22 cellular contexts compared by ENCODE assay signal in the genomic region with DNA sequence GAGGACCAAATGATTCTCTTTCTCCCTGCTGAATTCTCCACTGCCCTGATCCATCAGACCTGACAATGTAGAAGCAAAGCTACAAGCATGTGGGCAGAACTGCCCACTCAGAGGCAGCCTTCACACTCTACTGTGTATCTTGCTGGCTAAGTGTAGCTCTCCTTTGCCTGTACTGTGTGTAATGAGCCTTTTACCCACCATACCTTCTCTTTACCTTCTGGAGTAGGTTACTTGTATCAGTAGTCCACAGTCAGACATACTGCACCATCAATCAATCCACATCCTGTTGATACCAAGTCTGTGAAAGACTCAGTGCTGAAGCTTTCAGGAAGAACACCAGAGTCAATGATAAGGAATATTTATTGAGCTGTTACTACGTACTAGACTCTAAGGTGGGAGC.
DNase-seq lines count a peak whose midpoint lies in the region; ATAC-seq and TF ChIP-seq lines count a peak whose summit lies in the region.
"Had no signal": no experiment of that assay in that cellular context is flagged by ENCODE, and none has a peak within 500 bp of the region (broad histone marks: within the 10 kb centered on the region; RNA-seq: fewer than 3 reads in every experiment).

No MANE protein-coding gene starts in this region.

- no peak for ATAC-seq in activated CD8-positive, alpha-beta T cell treated with anti-CD3 and anti-CD28 coated beads, Interleukin-2, amount 10 ng/mL, durations not matched to agents 7 days and 5 days
- ATAC-seq in activated CD8-positive, alpha-beta T cell treated with anti-CD3 and anti-CD28 coated beads for 36 hours, result no peak
- peak; percentile 34 for ATAC-seq in CD8-positive, alpha-beta T cell
- ATAC-seq in T-cell (replicated peaks in 1 of 4), result peak; percentile 65 to 86 (median 84)
- ATAC-seq in naive thymus-derived CD8-positive, alpha-beta T cell, result peak; percentile 37 to 65
- ATAC-seq in WTC11, result no peak
- no peak for ATAC-seq in GM21576 (IDR thresholded peaks at IDR 0.05; ENCODE audit: unreplicated experiment)
- ATAC-seq: PC-3 had no signal

- H3K27ac Mint-ChIP-seq in activated CD8-positive, alpha-beta T cell treated with anti-CD3 and anti-CD28 coated beads, Interleukin-2, amount 10 ng/mL, durations not matched to agents 7 days and 5 days, result peak overlapping the region; percentile 18
- no peak overlapping the region for H3K27ac Mint-ChIP-seq in activated CD8-positive, alpha-beta T cell treated with anti-CD3 and anti-CD28 coated beads for 36 hours
- peak overlapping the region; percentile 19 for H3K27ac Mint-ChIP-seq in CD8-positive, alpha-beta T cell
- H3K27ac Mint-ChIP-seq in T-cell (peak overlapping the region; percentile 7 to 69), WTC11 (no peak overlapping the region)
- H3K27ac Mint-ChIP-seq in naive thymus-derived CD8-positive, alpha-beta T cell, result peak overlapping the region in 5 of 10 donors; percentile 15 to 47 (median 28)

- peaks cover 11% of the 10 kb centered on the region for H3K4me1 Mint-ChIP-seq in activated CD8-positive, alpha-beta T cell treated with anti-CD3 and anti-CD28 coated beads, Interleukin-2, amount 10 ng/mL, durations not matched to agents 7 days and 5 days (ENCODE audit: low read depth)
- H3K4me1 Mint-ChIP-seq in activated CD8-positive, alpha-beta T cell treated with anti-CD3 and anti-CD28 coated beads for 36 hours (ENCODE audit: low read depth), result peaks cover 11% of the 10 kb centered on the region
- H3K4me1 Mint-ChIP-seq in CD8-positive, alpha-beta T cell (ENCODE audit: low read depth), result peaks cover 11% of the 10 kb centered on the region
- H3K4me1 Mint-ChIP-seq in T-cell (peaks cover 15 to 24% (median 16%) of the 10 kb centered on the region in 3 donors), WTC11 (no peaks in the 10 kb centered on the region)
- peaks cover 0 to 25% (median 14%) of the 10 kb centered on the region in 4 donors for H3K4me1 Mint-ChIP-seq in naive thymus-derived CD8-positive, alpha-beta T cell

- no peak for TF ChIP-seq CTCF in activated CD8-positive, alpha-beta T cell treated with anti-CD3 and anti-CD28 coated beads for 36 hours (IDR thresholded peaks at IDR 0.05)
- TF ChIP-seq CTCF in CD8-positive, alpha-beta T cell (IDR thresholded peaks at IDR 0.05), result no peak
- TF ChIP-seq CTCF in GM13976 (IDR thresholded peaks at IDR 0.05; ENCODE audit: borderline replicate concordance, control extremely low read depth, extremely low read depth, insufficient read depth, missing control alignments), result no peak
- no peak for TF ChIP-seq CTCF in WTC11 (IDR thresholded peaks at IDR 0.05)

- POLR2A ChIA-PET in activated CD8-positive, alpha-beta T cell treated with anti-CD3 and anti-CD28 coated beads, Interleukin-2, amount 10 ng/mL, durations not matched to agents 7 days and 5 days (lab: Charles Lee), result no interaction called here
- POLR2A ChIA-PET in activated CD8-positive, alpha-beta T cell treated with anti-CD3 and anti-CD28 coated beads for 36 hours (lab: Charles Lee), result no interaction called here
- POLR2A ChIA-PET in CD8-positive, alpha-beta T cell (lab: Charles Lee), result interaction anchor here (1.2 to 1.6 kb wide), 2 partner anchors 9 to 23 kb away, joined by 4 to 5 read pairs; no protein-coding TSS in a partner anchor
- POLR2A ChIA-PET in T-cell (lab: Charles Lee) (interaction anchor here in 1 of 2 donors (0.5 kb wide), 1 partner anchor 631 kb away, joined by 3 read pairs; no protein-coding TSS in a partner anchor), WTC11 (lab: Charles Lee) (no interaction called here)
- POLR2A ChIA-PET in naive thymus-derived CD8-positive, alpha-beta T cell (lab: Charles Lee), result interaction anchor here (1.1 kb wide), 1 partner anchor 520 kb away, joined by 4 read pairs; no protein-coding TSS in a partner anchor

- no peaks in the 10 kb centered on the region for H3K9me3 ChIP-seq in CD8-positive, alpha-beta T cell (ENCODE audit: low read length)
- H3K9me3 ChIP-seq: HAP-1 had no signal

- CTCF ChIA-PET in activated CD8-positive, alpha-beta T cell treated with anti-CD3 and anti-CD28 coated beads, Interleukin-2, amount 10 ng/mL, durations not matched to agents 7 days and 5 days (lab: Charles Lee), result interaction anchor here (1.1 kb wide), 1 partner anchor 68 kb away, joined by 3 read pairs; no protein-coding TSS in a partner anchor
- CTCF ChIA-PET in activated CD8-positive, alpha-beta T cell treated with anti-CD3 and anti-CD28 coated beads for 36 hours (lab: Charles Lee), result interaction anchor here (1.2 kb wide), 1 partner anchor 16 kb away, joined by 3 read pairs; no protein-coding TSS in a partner anchor
- CTCF ChIA-PET in CD8-positive, alpha-beta T cell (lab: Charles Lee), result interaction anchor here (1.0 to 1.2 kb wide), 3 partner anchors 87 to 637 kb away, joined by 3 read pairs; no protein-coding TSS in a partner anchor
- CTCF ChIA-PET in T-cell (lab: Charles Lee) (interaction anchor here (0.6 to 0.7 kb wide), 2 partner anchors 14 to 59 kb away, joined by 3 read pairs; no protein-coding TSS in a partner anchor), WTC11 (lab: Charles Lee) (no interaction called here)

- DNase-seq in activated CD8-positive, alpha-beta T cell treated with anti-CD3 and anti-CD28 coated beads, Interleukin-2, amount 10 ng/mL, durations not matched to agents 7 days and 5 days, result no peak
- DNase-seq in activated CD8-positive, alpha-beta T cell treated with anti-CD3 and anti-CD28 coated beads for 36 hours, result no peak
- DNase-seq in CD8-positive, alpha-beta T cell, result no peak
- no peak for DNase-seq in T-cell
- peak in 1 of 10 donors; percentile 15 for DNase-seq in naive thymus-derived CD8-positive, alpha-beta T cell
- no peak for DNase-seq in GM13976 (ENCODE audit: low spot score)
- no peak for DNase-seq in WTC11 (ENCODE audit: low spot score)
- DNase-seq: BE2C, DMS53, NCI-H1417, NCI-H187, NCI-H2107, NCI-H2227 treated with DMSO at 0.1 percent for 48 hours, NCI-H524, NCI-H82, PC-3, SHP77 treated with DMSO at 0.1 percent for 48 hours had no signal

- no peaks in the 10 kb centered on the region for H3K4me1 ChIP-seq in CD8-positive, alpha-beta T cell (ENCODE audit: insufficient read depth, low read length)
- H3K4me1 ChIP-seq: BE2C, HAP-1 had no signal

- intact Hi-C loops in activated CD8-positive, alpha-beta T cell treated with anti-CD3 and anti-CD28 coated beads for 36 hours (cut with micrococcal nuclease), result no loop called here
- intact Hi-C loops in CD8-positive, alpha-beta T cell (cut with DNase I, micrococcal nuclease), result loop anchor here in 1 of 2 experiments (5.0 to 10.0 kb wide), 2 partner anchors 53 to 636 kb away; no protein-coding TSS in a partner anchor

- in situ Hi-C loops in GM13976 (cut with MboI; ENCODE audit: low sequenced_read_pairs, unreplicated experiment), result no loop called here

- H3K4me3 ChIP-seq in CD8-positive, alpha-beta T cell (ENCODE audit: low read depth, low read length), result no peak overlapping the region
- H3K4me3 ChIP-seq: HAP-1 had no signal

- H3K27me3 ChIP-seq in CD8-positive, alpha-beta T cell (ENCODE audit: insufficient read depth, low read length), result no peaks in the 10 kb centered on the region
- H3K27me3 ChIP-seq: BE2C had no signal

- no peak overlapping the region for H3K4me3 Mint-ChIP-seq in activated CD8-positive, alpha-beta T cell treated with anti-CD3 and anti-CD28 coated beads, Interleukin-2, amount 10 ng/mL, durations not matched to agents 7 days and 5 days
- H3K4me3 Mint-ChIP-seq in activated CD8-positive, alpha-beta T cell treated with anti-CD3 and anti-CD28 coated beads for 36 hours, result no peak overlapping the region
- no peak overlapping the region for H3K4me3 Mint-ChIP-seq in CD8-positive, alpha-beta T cell
- H3K4me3 Mint-ChIP-seq in T-cell, result no peak overlapping the region
- H3K4me3 Mint-ChIP-seq in naive thymus-derived CD8-positive, alpha-beta T cell, result peak overlapping the region in 1 of 10 donors; percentile 25
- no peak overlapping the region for H3K4me3 Mint-ChIP-seq in WTC11

- no peaks in the 10 kb centered on the region for H3K9me3 Mint-ChIP-seq in activated CD8-positive, alpha-beta T cell treated with anti-CD3 and anti-CD28 coated beads, Interleukin-2, amount 10 ng/mL, durations not matched to agents 7 days and 5 days (ENCODE audit: insufficient read depth)
- H3K9me3 Mint-ChIP-seq in activated CD8-positive, alpha-beta T cell treated with anti-CD3 and anti-CD28 coated beads for 36 hours, result peaks cover 11% of the 10 kb centered on the region
- no peaks in the 10 kb centered on the region for H3K9me3 Mint-ChIP-seq in CD8-positive, alpha-beta T cell
- H3K9me3 Mint-ChIP-seq in T-cell, result peaks cover 0 to 8% (median 0%) of the 10 kb centered on the region in 3 donors
- H3K9me3 Mint-ChIP-seq in naive thymus-derived CD8-positive, alpha-beta T cell, result peaks cover 0 to 7% (median 0%) of the 10 kb centered on the region in 9 donors
- H3K9me3 Mint-ChIP-seq in WTC11, result peaks cover 7% of the 10 kb centered on the region; the same call in 1 of the 2 replicates

- no peak overlapping the region for H3K27ac ChIP-seq in CD8-positive, alpha-beta T cell (ENCODE audit: low read depth, low read length)
- H3K27ac ChIP-seq: HL-60, KMS-11 had no signal

- H3K36me3 Mint-ChIP-seq in activated CD8-positive, alpha-beta T cell treated with anti-CD3 and anti-CD28 coated beads, Interleukin-2, amount 10 ng/mL, durations not matched to agents 7 days and 5 days (ENCODE audit: low read depth), result no peaks in the 10 kb centered on the region
- no peaks in the 10 kb centered on the region for H3K36me3 Mint-ChIP-seq in activated CD8-positive, alpha-beta T cell treated with anti-CD3 and anti-CD28 coated beads for 36 hours (ENCODE audit: low read depth)
- no peaks in the 10 kb centered on the region for H3K36me3 Mint-ChIP-seq in CD8-positive, alpha-beta T cell
- H3K36me3 Mint-ChIP-seq in T-cell (no peaks in the 10 kb centered on the region), WTC11 (no peaks in the 10 kb centered on the region)
- H3K36me3 Mint-ChIP-seq in naive thymus-derived CD8-positive, alpha-beta T cell, result peaks cover 0 to 2% (median 0%) of the 10 kb centered on the region in 3 donors
- H3K36me3 Mint-ChIP-seq: CD4-positive, alpha-beta memory T cell had no signal

- no peaks in the 10 kb centered on the region for H3K27me3 Mint-ChIP-seq in activated CD8-positive, alpha-beta T cell treated with anti-CD3 and anti-CD28 coated beads, Interleukin-2, amount 10 ng/mL, durations not matched to agents 7 days and 5 days (ENCODE audit: low read depth)
- H3K27me3 Mint-ChIP-seq in activated CD8-positive, alpha-beta T cell treated with anti-CD3 and anti-CD28 coated beads for 36 hours, result no peaks in the 10 kb centered on the region
- H3K27me3 Mint-ChIP-seq in CD8-positive, alpha-beta T cell (ENCODE audit: low read depth), result no peaks in the 10 kb centered on the region
- H3K27me3 Mint-ChIP-seq in T-cell (no peaks in the 10 kb centered on the region), WTC11 (ENCODE audit: low read depth) (no peaks in the 10 kb centered on the region)
- H3K27me3 Mint-ChIP-seq in naive thymus-derived CD8-positive, alpha-beta T cell, result no peaks in the 10 kb centered on the region
- H3K27me3 Mint-ChIP-seq: CD4-positive, alpha-beta memory T cell had no signal

- no peaks in the 10 kb centered on the region for H3K36me3 ChIP-seq in CD8-positive, alpha-beta T cell (ENCODE audit: insufficient read depth, low read length)
- H3K36me3 ChIP-seq: BE2C, HAP-1 had no signal

TF ChIP-seq in WTC11, 78 proteins besides CTCF, POLR2A, EP300 and RAD21:
- no peak for TF ChIP-seq ZNF423 (CRISPR knock-in tag; IDR thresholded peaks at IDR 0.05)

Comparison
In these comparisons a context has a peak if more than half of its experiments do, and no peak if none do; other contexts are left out.
1. H3K27ac Mint-ChIP-seq: peak in activated CD8-positive, alpha-beta T cell treated with anti-CD3 and anti-CD28 coated beads, Interleukin-2, amount 10 ng/mL, durations not matched to agents 7 days and 5 days (single experiment), CD8-positive, alpha-beta T cell (single experiment) and T-cell (2 of 2); none in activated CD8-positive, alpha-beta T cell treated with anti-CD3 and anti-CD28 coated beads for 36 hours (single experiment) and WTC11 (single experiment).
2. ATAC-seq: peak in CD8-positive, alpha-beta T cell (single experiment), T-cell (4 of 4) and naive thymus-derived CD8-positive, alpha-beta T cell (2 of 2); none in activated CD8-positive, alpha-beta T cell treated with anti-CD3 and anti-CD28 coated beads, Interleukin-2, amount 10 ng/mL, durations not matched to agents 7 days and 5 days (single experiment), activated CD8-positive, alpha-beta T cell treated with anti-CD3 and anti-CD28 coated beads for 36 hours (single experiment), WTC11 (single experiment) and GM21576 (single experiment).
3. POLR2A ChIA-PET loops: an anchor here in CD8-positive, alpha-beta T cell (1.2 to 1.6 kb wide) and naive thymus-derived CD8-positive, alpha-beta T cell (1.1 kb wide); none called in activated CD8-positive, alpha-beta T cell treated with anti-CD3 and anti-CD28 coated beads, Interleukin-2, amount 10 ng/mL, durations not matched to agents 7 days and 5 days, activated CD8-positive, alpha-beta T cell treated with anti-CD3 and anti-CD28 coated beads for 36 hours and WTC11.